In genomic region chr19:40433391-40434216, GRCh38 we compare ENCODE assay signal across 8 cellular contexts. TPM values are rescaled to one million over a fixed set of nuclear protein-coding genes. Genes with fewer than 3 reads are reported as not detected.
DNase-seq lines count a peak whose midpoint lies in the region; ATAC-seq and TF ChIP-seq lines count a peak whose summit lies in the region.

No MANE protein-coding gene starts in this region.

- peak; percentile 83 for ATAC-seq in CD8-positive, alpha-beta T cell
- peak; percentile 62 for ATAC-seq in GM21447 (IDR thresholded peaks at IDR 0.05; ENCODE audit: unreplicated experiment)
- peak; percentile 95 to 98 (median 96) for ATAC-seq in psoas muscle
- ATAC-seq in GM18520 (IDR thresholded peaks at IDR 0.05; ENCODE audit: unreplicated experiment), result no peak

- CTCF ChIA-PET in CD8-positive, alpha-beta T cell (lab: Charles Lee), result interaction anchor here (2.2 to 4.2 kb wide), 2 partner anchors 7 to 13 kb away, joined by 5 to 15 read pairs; no protein-coding TSS in a partner anchor

- no peaks in the 10 kb centered on the region for H3K36me3 ChIP-seq in CD8-positive, alpha-beta T cell (ENCODE audit: insufficient read depth, low read length)
- H3K36me3 ChIP-seq in psoas muscle (ENCODE audit: insufficient read depth in 1 of 2, low read depth in 1 of 2), result no peaks in the 10 kb centered on the region

- intact Hi-C loops in CD8-positive, alpha-beta T cell (cut with DNase I, micrococcal nuclease), result loop anchor here in 1 of 2 experiments (1.0 kb wide), 1 partner anchor 10 kb away; no protein-coding TSS in a partner anchor
- intact Hi-C loops in psoas muscle (cut with DNase I), result no loop called here

- H3K9me3 Mint-ChIP-seq in CD8-positive, alpha-beta T cell, result no peaks in the 10 kb centered on the region
- H3K9me3 Mint-ChIP-seq in T-helper 1 cell treated with Interleukin-12 subunit alpha and Interleukin-12 subunit beta and Interleukin-4 antibody, amounts not matched to agents 30 μg/mL and 1 μg/mL, for 36 hours, result no peaks in the 10 kb centered on the region

- peak overlapping the region; percentile 99 for H3K27ac Mint-ChIP-seq in CD8-positive, alpha-beta T cell
- peak overlapping the region; percentile 99 for H3K27ac Mint-ChIP-seq in T-helper 1 cell treated with Interleukin-12 subunit alpha and Interleukin-12 subunit beta and Interleukin-4 antibody, amounts not matched to agents 30 μg/mL and 1 μg/mL, for 36 hours

- peak in 6 of 7 experiments; percentile 43 to 70 (median 46) for DNase-seq in CD8-positive, alpha-beta T cell
- peak; percentile 58 for DNase-seq in NCI-H1092 treated with DMSO at 0.1 percent for 48 hours (lab: John Stamatoyannopoulos, UW)
- peak; percentile 92 for DNase-seq in astrocyte of the spinal cord (ENCODE audit: low read depth, low spot score)
- DNase-seq in hepatic stellate cell (ENCODE audit: low spot score), result peak; percentile 88
- DNase-seq in psoas muscle, result peak; percentile 89 to 95

- H3K27ac ChIP-seq in CD8-positive, alpha-beta T cell (ENCODE audit: low read depth, low read length), result peak overlapping the region; percentile 49
- H3K27ac ChIP-seq in psoas muscle, result peak overlapping the region; percentile 92

- POLR2A ChIA-PET in CD8-positive, alpha-beta T cell (lab: Charles Lee), result interaction anchor here (1.1 to 2.3 kb wide), 2 partner anchors 9 to 32 kb away, joined by 3 to 12 read pairs; partner anchors contain the start of gene BLVRB

- H3K4me3 Mint-ChIP-seq in CD8-positive, alpha-beta T cell, result peak overlapping the region; percentile 94
- H3K4me3 Mint-ChIP-seq in T-helper 1 cell treated with Interleukin-12 subunit alpha and Interleukin-12 subunit beta and Interleukin-4 antibody, amounts not matched to agents 30 μg/mL and 1 μg/mL, for 36 hours, result peak overlapping the region; percentile 95

- WGBS in psoas muscle, 3 donors, result 2% methylated on average over 42 to 50 of the region's 50 CpGs

- in situ Hi-C loops in astrocyte of the spinal cord (cut with HindIII; ENCODE audit: low sequenced_read_pairs), result no loop called here

- no peaks in the 10 kb centered on the region for H3K27me3 ChIP-seq in CD8-positive, alpha-beta T cell (ENCODE audit: insufficient read depth, low read length)
- H3K27me3 ChIP-seq in psoas muscle (ENCODE audit: insufficient read depth in 3 of 3, low read length in 2 of 3), result no peaks in the 10 kb centered on the region

- peak overlapping the region; percentile 53 for H3K4me3 ChIP-seq in CD8-positive, alpha-beta T cell (ENCODE audit: low read depth, low read length)
- peak overlapping the region; percentile 29 for H3K4me3 ChIP-seq in astrocyte of the spinal cord (ENCODE audit: low read depth, low read length)
- H3K4me3 ChIP-seq in psoas muscle, result peak overlapping the region; percentile 68

- H3K36me3 Mint-ChIP-seq in CD8-positive, alpha-beta T cell, result peaks cover 2% of the 10 kb centered on the region
- peaks cover 1% of the 10 kb centered on the region for H3K36me3 Mint-ChIP-seq in T-helper 1 cell treated with Interleukin-12 subunit alpha and Interleukin-12 subunit beta and Interleukin-4 antibody, amounts not matched to agents 30 μg/mL and 1 μg/mL, for 36 hours (ENCODE audit: low read depth)

- peaks cover 19% of the 10 kb centered on the region for H3K4me1 Mint-ChIP-seq in CD8-positive, alpha-beta T cell (ENCODE audit: low read depth)
- peaks cover 9% of the 10 kb centered on the region for H3K4me1 Mint-ChIP-seq in T-helper 1 cell treated with Interleukin-12 subunit alpha and Interleukin-12 subunit beta and Interleukin-4 antibody, amounts not matched to agents 30 μg/mL and 1 μg/mL, for 36 hours (ENCODE audit: low read depth)

- peaks cover 7% of the 10 kb centered on the region for H3K4me1 ChIP-seq in CD8-positive, alpha-beta T cell (ENCODE audit: insufficient read depth, low read length)
- peaks cover 12% of the 10 kb centered on the region for H3K4me1 ChIP-seq in psoas muscle

- TF ChIP-seq CTCF in CD8-positive, alpha-beta T cell (IDR thresholded peaks at IDR 0.05), result no peak
- no peak for TF ChIP-seq CTCF in astrocyte of the spinal cord (IDR thresholded peaks at IDR 0.05; ENCODE audit: low read depth, low read length)
- no peak for TF ChIP-seq CTCF in psoas muscle (IDR thresholded peaks at IDR 0.05)

- H3K27me3 Mint-ChIP-seq in CD8-positive, alpha-beta T cell (ENCODE audit: low read depth), result no peaks in the 10 kb centered on the region
- no peaks in the 10 kb centered on the region for H3K27me3 Mint-ChIP-seq in T-helper 1 cell treated with Interleukin-12 subunit alpha and Interleukin-12 subunit beta and Interleukin-4 antibody, amounts not matched to agents 30 μg/mL and 1 μg/mL, for 36 hours (ENCODE audit: low read depth)

- H3K9me3 ChIP-seq in CD8-positive, alpha-beta T cell (ENCODE audit: low read length), result no peaks in the 10 kb centered on the region
- H3K9me3 ChIP-seq in psoas muscle, result no peaks in the 10 kb centered on the region

RNA-seq across cellular contexts. Expression of gene SERTAD1, which starts 7.8 kb away (rescaled TPM):
- total RNA-seq in CD8-positive, alpha-beta T cell, result 10 to 100 TPM; 36.7 to 38.7 TPM
- 10 to 100 TPM; 10.5 to 24.0 (median 20.2) TPM for total RNA-seq in psoas muscle
- 10 to 100 TPM; 10.7 to 88.7 (median 17.3) TPM for polyA plus RNA-seq in psoas muscle

RNA-seq across cellular contexts. Expression of gene SERTAD3, which starts 10.5 kb away (rescaled TPM):
- 10 to 100 TPM; 27.9 to 33.4 TPM for total RNA-seq in CD8-positive, alpha-beta T cell
- 10 to 100 TPM; 16.0 to 29.0 (median 26.0) TPM for total RNA-seq in psoas muscle
- polyA plus RNA-seq in psoas muscle, result 10 to 100 TPM; 12.7 to 30.0 (median 13.8) TPM

RNA-seq across cellular contexts. Expression of gene PRX, which starts 20.4 kb away (rescaled TPM):
- 1 to 10 TPM; 1.1 to 1.4 TPM for total RNA-seq in CD8-positive, alpha-beta T cell
- 1 to 10 TPM; 1.4 to 3.3 (median 2.8) TPM for total RNA-seq in psoas muscle
- 1 to 10 TPM; 1.9 to 2.1 (median 2.1) TPM for polyA plus RNA-seq in psoas muscle

RNA-seq across cellular contexts. Expression of gene BLVRB, which starts 31.9 kb away (rescaled TPM):
- total RNA-seq in CD8-positive, alpha-beta T cell, result 1 to 10 TPM; 5.1 to 6.4 TPM
- 100 to 1,000 TPM in 2 of 4 donors, 10 to 100 TPM in 2; 74.1 to 189 (median 114) TPM for total RNA-seq in psoas muscle
- 100 to 1,000 TPM; 167 to 204 (median 172) TPM for polyA plus RNA-seq in psoas muscle

RNA-seq across cellular contexts. Expression of gene SPTBN4, which starts 33.2 kb away (rescaled TPM):
- 1 to 10 TPM in 1 of 2 experiments, under 1 TPM in 1; 0.75 to 1.3 TPM for total RNA-seq in CD8-positive, alpha-beta T cell
- 1 to 10 TPM; 1.8 to 4.7 (median 2.8) TPM for total RNA-seq in psoas muscle
- polyA plus RNA-seq in psoas muscle, result 1 to 10 TPM in 2 of 3 donors, under 1 TPM in 1; 0.66 to 2.9 (median 2.8) TPM
